ENCODE assay signal across 12 cellular contexts in the genomic region with DNA sequence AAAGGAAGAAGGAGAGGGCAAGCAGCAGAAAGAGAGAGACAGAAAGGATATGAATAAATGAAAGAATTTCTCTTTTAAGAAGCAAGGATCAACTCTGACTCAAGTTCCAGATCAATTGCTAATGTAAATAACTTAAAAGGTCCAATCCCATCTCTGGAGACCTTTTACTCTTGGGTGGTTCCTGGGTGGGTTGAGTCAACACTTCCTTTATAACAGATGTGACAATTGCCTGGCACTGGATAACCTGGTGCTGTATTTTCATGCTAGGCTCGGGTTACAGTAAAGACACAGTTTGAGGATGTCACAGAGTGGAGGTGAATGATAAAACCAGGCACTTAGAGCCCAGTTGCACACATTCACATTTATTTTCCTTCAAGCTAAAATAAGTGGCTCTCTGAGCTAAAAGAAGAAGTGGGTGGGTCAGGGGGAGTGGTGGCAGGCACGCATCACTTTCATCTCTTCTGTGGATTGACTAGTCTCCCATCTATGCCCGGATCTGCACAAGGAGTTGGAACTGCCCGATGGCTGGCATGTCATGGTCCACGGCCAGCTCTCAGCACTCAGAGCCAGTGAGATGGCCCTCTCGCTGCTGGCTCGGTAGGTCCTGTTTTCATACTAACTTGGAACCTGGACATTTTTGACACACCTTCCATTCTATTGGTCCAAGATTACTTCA.
DNase-seq lines count a peak whose midpoint lies in the region; ATAC-seq and TF ChIP-seq lines count a peak whose summit lies in the region.
"Had no signal": no experiment of that assay in that cellular context is flagged by ENCODE, and none has a peak within 500 bp of the region (broad histone marks: within the 10 kb centered on the region; RNA-seq: fewer than 3 reads in every experiment).

No MANE protein-coding gene starts in this region.

- CTCF ChIA-PET in CD4-positive, alpha-beta T cell (lab: Charles Lee): interaction anchor here (1.1 kb wide), 1 partner anchor 13 kb away, joined by 4 read pairs; no protein-coding TSS in a partner anchor
- CTCF ChIA-PET in HEK293 (lab: Yijun Ruan, JAX) (interaction anchor here (0.6 kb wide), 2 partner anchors 27 to 276 kb away, joined by 3 read pairs; no protein-coding TSS in a partner anchor), activated B cell treated with CpG ODN at 0.5 μM for 24 hours (lab: Charles Lee) (interaction anchor here (1.7 kb wide), 2 partner anchors 13 to 30 kb away, joined by 4 to 7 read pairs; no protein-coding TSS in a partner anchor)

- no peaks in the 10 kb centered on the region for H3K27me3 Mint-ChIP-seq in CD4-positive, alpha-beta T cell
- no peaks in the 10 kb centered on the region for H3K27me3 Mint-ChIP-seq in activated B cell treated with CpG ODN at 0.5 μM for 24 hours

- H3K36me3 Mint-ChIP-seq in CD4-positive, alpha-beta T cell (ENCODE audit: low read depth): peaks cover 92% of the 10 kb centered on the region
- peaks cover 78% of the 10 kb centered on the region for H3K36me3 Mint-ChIP-seq in activated B cell treated with CpG ODN at 0.5 μM for 24 hours (ENCODE audit: low read depth)

- no peak for DNase-seq in CD4-positive, alpha-beta T cell
- DNase-seq in activated B cell treated with CpG ODN at 0.5 μM for 24 hours (no peak), mucosa of gallbladder (ENCODE audit: low spot score) (peak; percentile 55), AML-193 (lab: John Stamatoyannopoulos, UW) (no peak), NCI-H2196 treated with DMSO at 0.1 percent for 48 hours (lab: John Stamatoyannopoulos, UW; ENCODE audit: unreplicated experiment) (no peak)
- DNase-seq in activated effector memory CD4-positive, alpha-beta T cell treated with Interleukin-2 at 50 U/mL for 16 hours: no peak
- DNase-seq: anterior cingulate cortex, NCI-H1694 treated with DMSO at 0.1 percent for 48 hours, T1000 had no signal

- H3K27me3 ChIP-seq in CD4-positive, alpha-beta T cell (ENCODE audit: control insufficient read depth, insufficient read depth, low read length): no peaks in the 10 kb centered on the region

- peaks cover 97% of the 10 kb centered on the region for H3K4me1 Mint-ChIP-seq in CD4-positive, alpha-beta T cell (ENCODE audit: low read depth)
- H3K4me1 Mint-ChIP-seq in activated B cell treated with CpG ODN at 0.5 μM for 24 hours: peaks cover 85% of the 10 kb centered on the region

- intact Hi-C loops in CD4-positive, alpha-beta T cell (cut with DNase I, micrococcal nuclease): no loop called here
- intact Hi-C loops in activated B cell treated with CpG ODN at 0.5 μM for 24 hours (cut with micrococcal nuclease): loop anchor here (1.0 to 2.0 kb wide), 5 partner anchors 8 to 51 kb away; no protein-coding TSS in a partner anchor

- H3K4me3 ChIP-seq in HEK293 (ENCODE audit: low read depth, low read length): no peak overlapping the region

- no peaks in the 10 kb centered on the region for H3K9me3 ChIP-seq in CD4-positive, alpha-beta T cell (ENCODE audit: control insufficient read depth, low read length)
- no peaks in the 10 kb centered on the region for H3K9me3 ChIP-seq in HEK293 (ENCODE audit: control insufficient read depth, insufficient read depth, low read depth, low read length)

- no peaks in the 10 kb centered on the region for H3K4me1 ChIP-seq in HEK293 (ENCODE audit: control insufficient read depth, insufficient read depth, low read length)

- no peak overlapping the region for H3K27ac ChIP-seq in CD4-positive, alpha-beta T cell (ENCODE audit: low read depth, low read length)
- H3K27ac ChIP-seq in HEK293 (ENCODE audit: extremely low read depth, low read depth, low read length): no peak overlapping the region

- POLR2A ChIA-PET in CD4-positive, alpha-beta T cell (lab: Charles Lee): interaction anchor here (0.5 to 1.5 kb wide), 4 partner anchors 8 to 31 kb away, joined by 3 to 8 read pairs (median 4); no protein-coding TSS in a partner anchor
- POLR2A ChIA-PET in HEK293 (lab: Yijun Ruan, JAX): no interaction called here
- POLR2A ChIA-PET in activated B cell treated with CpG ODN at 0.5 μM for 24 hours (lab: Charles Lee): interaction anchor here (0.8 to 7.5 kb wide), 23 partner anchors 8 to 467 kb away, joined by 3 to 138 read pairs (median 8); partner anchors contain the start of gene FOXP1

- no peaks in the 10 kb centered on the region for H3K36me3 ChIP-seq in HEK293 (ENCODE audit: control insufficient read depth in 2 of 2, insufficient read depth in 1 of 2, low read length in 2 of 2)

- no peaks in the 10 kb centered on the region for H3K9me3 Mint-ChIP-seq in CD4-positive, alpha-beta T cell
- no peaks in the 10 kb centered on the region for H3K9me3 Mint-ChIP-seq in activated B cell treated with CpG ODN at 0.5 μM for 24 hours
- H3K9me3 Mint-ChIP-seq: neural crest cell had no signal

- no peak for TF ChIP-seq CTCF in CD4-positive, alpha-beta T cell (IDR thresholded peaks at IDR 0.05)
- TF ChIP-seq CTCF in HEK293 (tag by site-specific recombination; IDR thresholded peaks at IDR 0.05): no peak
- no peak for TF ChIP-seq CTCF in activated B cell treated with CpG ODN at 0.5 μM for 24 hours (IDR thresholded peaks at IDR 0.05)

- ATAC-seq in CD4-positive, alpha-beta T cell (ENCODE audit: poor library complexity): no peak
- ATAC-seq in activated B cell treated with CpG ODN at 0.5 μM for 24 hours (ENCODE audit: low read depth): peak; percentile 69
- ATAC-seq in GM19395 (IDR thresholded peaks at IDR 0.05; ENCODE audit: unreplicated experiment): no peak

- H3K27ac Mint-ChIP-seq in CD4-positive, alpha-beta T cell: peak overlapping the region; percentile 67
- H3K27ac Mint-ChIP-seq in activated B cell treated with CpG ODN at 0.5 μM for 24 hours: peak overlapping the region; percentile 90

- H3K4me3 Mint-ChIP-seq in CD4-positive, alpha-beta T cell: no peak overlapping the region
- H3K4me3 Mint-ChIP-seq in activated B cell treated with CpG ODN at 0.5 μM for 24 hours: peak overlapping the region; percentile 64
- H3K4me3 Mint-ChIP-seq: neural crest cell had no signal

TF ChIP-seq in HEK293, 187 proteins besides CTCF, POLR2A, EP300 and RAD21 (continues in another document):
- TF ChIP-seq ZNF280C (tag by site-specific recombination; IDR thresholded peaks at IDR 0.05) (no peak), ZNF560 (tag by site-specific recombination; IDR thresholded peaks at IDR 0.05; ENCODE audit: borderline replicate concordance) (no peak), IKZF3 (tag by site-specific recombination; IDR thresholded peaks at IDR 0.05) (no peak), ZNF311 (tag by site-specific recombination; IDR thresholded peaks at IDR 0.05; ENCODE audit: borderline replicate concordance) (no peak), ZNF140 (tag by site-specific recombination; IDR thresholded peaks at IDR 0.05) (no peak), ZNF48 (tag by site-specific recombination; IDR thresholded peaks at IDR 0.05) (no peak), PRDM10 (tag by site-specific recombination; IDR thresholded peaks at IDR 0.05) (peak; percentile 42; the same call in 1 of the 2 replicates), ZFP41 (tag by site-specific recombination; IDR thresholded peaks at IDR 0.05; ENCODE audit: borderline replicate concordance) (no peak), ZBTB17 (tag by site-specific recombination; IDR thresholded peaks at IDR 0.05) (0 out of 2 replicates have a peak, but pooled peaks have one; percentile 21), ZNF777 (tag by site-specific recombination; IDR thresholded peaks at IDR 0.05; ENCODE audit: borderline replicate concordance) (no peak), ZNF155 (tag by site-specific recombination; IDR thresholded peaks at IDR 0.05) (no peak), KLF1 (tag by site-specific recombination; IDR thresholded peaks at IDR 0.05) (peak; percentile 84), FEZF1 (tag by site-specific recombination; IDR thresholded peaks at IDR 0.05) (peak; percentile 21; the same call in 1 of the 2 replicates)
